In genomic region chr2:152132321-152132720, GRCh38 we compare ENCODE assay signal across 19 cellular contexts.
"Had no signal": no experiment of that assay in that cellular context is flagged by ENCODE, and none has a peak within 500 bp of the region (broad histone marks: within the 10 kb centered on the region; RNA-seq: fewer than 3 reads in every experiment).

No MANE protein-coding gene starts in this region.

- H3K27me3 ChIP-seq: cardiac muscle cell, neural progenitor cell had no signal

- FAIRE-seq: urothelium cell line had no signal

- H3K9me3 ChIP-seq: left ventricle myocardium inferior, SK-N-SH, thoracic aorta had no signal

- DNase-seq: activated CD4-positive, alpha-beta T cell treated with anti-CD3 and anti-CD28 coated beads, Interleukin-2, amount 50 U/mL, for 4 hours; activated effector memory CD4-positive, alpha-beta T cell treated with Interleukin-2 at 50 U/mL for 16 hours; activated T-cell treated with anti-CD3 and anti-CD28 coated beads, Interleukin-2, amount 50 U/mL, for 1 hour; anterior cingulate cortex; effector CD8-positive, alpha-beta T cell; glutamatergic neuron; islet precursor cell; left ventricle myocardium inferior; SK-N-SH; stimulated activated CD4-positive, alpha-beta T cell treated with anti-CD3 and anti-CD28 coated beads, Interleukin-15, amount 100 ng/mL, for 24 hours; stimulated activated CD4-positive, alpha-beta T cell treated with anti-CD3 and anti-CD28 coated beads, Interleukin-4, amount 100 ng/mL, for 4 hours; stimulated activated naive CD8-positive, alpha-beta T cell treated with anti-CD3 and anti-CD28 coated beads, Interleukin-15, amount 100 ng/mL, for 72 hours had no signal

- H3K4me1 ChIP-seq: neural progenitor cell, parathyroid adenoma had no signal

- H3K27ac ChIP-seq: cardiac muscle cell, coronary artery, left ventricle myocardium inferior, neural progenitor cell, parathyroid adenoma, thoracic aorta had no signal

- H3K4me3 ChIP-seq: cardiac muscle cell, coronary artery, left ventricle myocardium inferior, neural progenitor cell, thoracic aorta had no signal

- ATAC-seq: activated CD4-positive, CD25-positive, alpha-beta regulatory T cell treated with anti-CD3 and anti-CD28 coated beads, Interleukin-2, amount 50 U/mL, for 24 hours; stimulated activated naive CD8-positive, alpha-beta T cell treated with anti-CD3 and anti-CD28 coated beads, Interleukin-15, amount 100 ng/mL, for 72 hours had no signal

- H3K36me3 ChIP-seq: cardiac muscle cell, neural progenitor cell had no signal
